In genomic region chr1:77682442-77683141, GRCh38 we compare ENCODE assay signal across 1 cellular context.
TF ChIP-seq lines count a peak whose summit lies in the region.

Gene ZZZ3, minus strand, starts transcription at chr1:77682658. Its CDS starts 49,304 bp downstream, at chr1:77633354.

TF ChIP-seq in K562, 482 proteins besides CTCF, POLR2A, EP300 and RAD21 (continued from another document and continues in another):
- TF ChIP-seq ZNF224 (CRISPR knock-in tag; IDR thresholded peaks at IDR 0.05): 0 out of 2 replicates have a peak, but pooled peaks have one; percentile 19
- no peak for TF ChIP-seq RBM34 (IDR thresholded peaks at IDR 0.05; ENCODE audit: borderline replicate concordance, insufficient read depth, low read length)
- TF ChIP-seq ZNF589 (CRISPR knock-in tag; IDR thresholded peaks at IDR 0.05; ENCODE audit: low read depth): 0 out of 2 replicates have a peak, but pooled peaks have one; percentile 53
- TF ChIP-seq, protein P1, sequence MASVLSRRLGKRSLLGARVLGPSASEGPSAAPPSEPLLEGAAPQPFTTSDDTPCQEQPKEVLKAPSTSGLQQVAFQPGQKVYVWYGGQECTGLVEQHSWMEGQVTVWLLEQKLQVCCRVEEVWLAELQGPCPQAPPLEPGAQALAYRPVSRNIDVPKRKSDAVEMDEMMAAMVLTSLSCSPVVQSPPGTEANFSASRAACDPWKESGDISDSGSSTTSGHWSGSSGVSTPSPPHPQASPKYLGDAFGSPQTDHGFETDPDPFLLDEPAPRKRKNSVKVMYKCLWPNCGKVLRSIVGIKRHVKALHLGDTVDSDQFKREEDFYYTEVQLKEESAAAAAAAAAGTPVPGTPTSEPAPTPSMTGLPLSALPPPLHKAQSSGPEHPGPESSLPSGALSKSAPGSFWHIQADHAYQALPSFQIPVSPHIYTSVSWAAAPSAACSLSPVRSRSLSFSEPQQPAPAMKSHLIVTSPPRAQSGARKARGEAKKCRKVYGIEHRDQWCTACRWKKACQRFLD (CRISPR knock-in tag; IDR thresholded peaks at IDR 0.05): peak; percentile 76; the same call in 1 of the 2 replicates
- peak; percentile 80; the same call in 1 of the 2 replicates for TF ChIP-seq ZNF766 (CRISPR knock-in tag; conservative IDR thresholded peaks at IDR 0.05)
- TF ChIP-seq RBFOX2 (IDR thresholded peaks at IDR 0.05; ENCODE audit: low read depth, low read length): peak; percentile 70
- TF ChIP-seq SP1 (CRISPR knock-in tag; IDR thresholded peaks at IDR 0.05): peak; percentile 58; the same call in 1 of the 2 replicates
- TF ChIP-seq, protein P2, sequence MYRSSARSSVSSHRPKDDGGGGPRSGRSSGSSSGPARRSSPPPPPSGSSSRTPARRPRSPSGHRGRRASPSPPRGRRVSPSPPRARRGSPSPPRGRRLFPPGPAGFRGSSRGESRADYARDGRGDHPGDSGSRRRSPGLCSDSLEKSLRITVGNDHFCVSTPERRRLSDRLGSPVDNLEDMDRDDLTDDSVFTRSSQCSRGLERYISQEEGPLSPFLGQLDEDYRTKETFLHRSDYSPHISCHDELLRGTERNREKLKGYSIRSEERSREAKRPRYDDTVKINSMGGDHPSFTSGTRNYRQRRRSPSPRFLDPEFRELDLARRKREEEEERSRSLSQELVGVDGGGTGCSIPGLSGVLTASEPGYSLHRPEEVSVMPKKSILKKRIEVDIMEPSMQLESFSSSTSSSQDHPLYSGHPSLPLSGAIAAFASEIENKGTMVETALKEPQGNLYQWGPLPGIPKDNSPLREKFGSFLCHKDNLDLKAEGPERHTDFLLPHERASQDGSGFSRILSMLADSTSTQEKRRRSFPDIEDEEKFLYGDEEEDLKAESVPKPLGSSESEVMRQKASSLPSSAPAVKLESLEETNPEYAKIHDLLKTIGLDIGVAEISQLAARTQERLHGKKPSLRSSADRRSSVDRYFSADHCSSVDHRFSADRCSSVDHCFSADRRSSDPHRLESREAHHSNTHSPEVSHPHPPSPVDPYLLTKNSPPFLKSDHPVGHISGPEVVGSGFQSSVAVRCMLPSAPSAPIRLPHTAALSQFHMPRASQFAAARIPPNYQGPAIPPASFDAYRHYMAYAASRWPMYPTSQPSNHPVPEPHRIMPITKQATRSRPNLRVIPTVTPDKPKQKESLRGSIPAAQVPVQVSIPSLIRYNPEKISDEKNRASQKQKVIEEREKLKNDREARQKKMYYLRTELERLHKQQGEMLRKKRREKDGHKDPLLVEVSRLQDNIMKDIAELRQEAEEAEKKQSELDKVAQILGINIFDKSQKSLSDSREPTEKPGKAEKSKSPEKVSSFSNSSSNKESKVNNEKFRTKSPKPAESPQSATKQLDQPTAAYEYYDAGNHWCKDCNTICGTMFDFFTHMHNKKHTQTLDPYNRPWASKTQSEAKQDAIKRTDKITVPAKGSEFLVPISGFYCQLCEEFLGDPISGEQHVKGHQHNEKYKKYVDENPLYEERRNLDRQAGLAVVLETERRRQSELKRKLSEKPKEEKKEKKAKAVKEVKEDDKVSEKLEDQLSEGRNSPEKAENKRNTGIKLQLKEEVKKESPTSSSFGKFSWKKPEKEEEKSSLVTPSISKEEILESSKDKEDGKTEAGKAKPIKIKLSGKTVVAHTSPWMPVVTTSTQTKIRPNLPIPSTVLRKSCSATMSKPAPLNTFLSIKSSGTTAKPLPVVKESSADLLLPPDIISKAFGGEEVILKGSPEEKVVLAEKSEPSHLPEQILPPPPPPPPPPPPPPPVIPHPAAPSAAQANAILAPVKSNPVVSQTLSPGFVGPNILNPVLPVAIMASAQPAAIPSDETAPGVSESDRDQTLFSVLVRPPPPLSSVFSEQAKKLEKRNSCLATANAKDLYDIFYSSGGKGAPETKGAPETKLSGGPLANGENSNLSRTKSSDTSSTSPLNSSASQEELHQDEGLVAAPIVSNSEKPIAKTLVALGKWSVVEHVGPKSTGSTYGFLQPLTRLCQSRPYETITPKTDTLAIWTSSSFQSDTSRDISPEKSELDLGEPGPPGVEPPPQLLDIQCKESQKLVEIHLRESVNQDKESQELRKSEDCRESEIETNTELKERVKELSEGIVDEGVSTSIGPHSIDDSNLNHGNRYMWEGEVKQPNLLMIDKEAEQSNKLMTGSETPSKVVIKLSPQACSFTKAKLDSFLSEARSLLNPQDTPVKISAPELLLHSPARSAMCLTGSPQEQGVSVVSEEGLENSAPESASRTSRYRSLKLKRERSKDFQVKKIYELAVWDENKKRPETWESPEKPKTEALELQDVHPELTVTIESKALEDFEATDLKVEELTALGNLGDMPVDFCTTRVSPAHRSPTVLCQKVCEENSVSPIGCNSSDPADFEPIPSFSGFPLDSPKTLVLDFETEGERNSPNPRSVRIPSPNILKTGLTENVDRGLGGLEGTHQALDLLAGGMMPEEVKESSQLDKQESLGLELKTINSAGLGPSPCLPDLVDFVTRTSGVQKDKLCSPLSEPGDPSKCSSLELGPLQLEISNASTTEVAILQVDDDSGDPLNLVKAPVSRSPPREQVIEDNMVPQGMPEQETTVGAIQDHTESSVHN (IDR thresholded peaks at IDR 0.05; ENCODE audit: borderline replicate concordance in 1 of 2, low read depth in 1 of 2): no peak
- TF ChIP-seq ZBTB1 (CRISPR knock-in tag; IDR thresholded peaks at IDR 0.05; ENCODE audit: borderline replicate concordance, low read depth): no peak
- no peak for TF ChIP-seq GTF2A2 (tag; IDR thresholded peaks at IDR 0.05)
- TF ChIP-seq LCOR (CRISPR knock-in tag; IDR thresholded peaks at IDR 0.05): peak; percentile 89; the same call in 1 of the 2 replicates
- peak; percentile 83 for TF ChIP-seq HDAC3 (IDR thresholded peaks at IDR 0.05; ENCODE audit: borderline replicate concordance, partially characterized antibody)
- TF ChIP-seq TAF1 (IDR thresholded peaks at IDR 0.05; ENCODE audit: control insufficient read depth, extremely low read depth, insufficient read depth, low read length, severe bottlenecking): peak; percentile 86
- TF ChIP-seq TBP (optimal IDR thresholded peaks at IDR 0.05; ENCODE audit: low read depth, low read length): peak; percentile 88
- peak; percentile 22; the same call in 1 of the 2 replicates for TF ChIP-seq RB1 (IDR thresholded peaks at IDR 0.05; ENCODE audit: low read depth)
- TF ChIP-seq ZNF699 (CRISPR knock-in tag; IDR thresholded peaks at IDR 0.05; ENCODE audit: insufficient replicate concordance): no peak
- TF ChIP-seq CBX8 (IDR thresholded peaks at IDR 0.05; ENCODE audit: borderline replicate concordance, extremely low read depth, low read depth, low read length, poor library complexity, severe bottlenecking): no peak
- TF ChIP-seq ATF1 (CRISPR knock-in tag; IDR thresholded peaks at IDR 0.05): no peak
- peak; percentile 30; the same call in 1 of the 2 replicates for TF ChIP-seq ATF1 (tag; IDR thresholded peaks at IDR 0.05)
- peak; percentile 99 for TF ChIP-seq CHD2 (IDR thresholded peaks at IDR 0.05; ENCODE audit: low read depth, low read length)
- peak; percentile 80; the same call in 1 of the 2 replicates for TF ChIP-seq HEY1 (CRISPR knock-in tag; IDR thresholded peaks at IDR 0.05; ENCODE audit: borderline replicate concordance)
- peak; percentile 58; the same call in 1 of the 2 replicates for TF ChIP-seq MTA3 (IDR thresholded peaks at IDR 0.05; ENCODE audit: borderline replicate concordance)
- TF ChIP-seq MAFF (IDR thresholded peaks at IDR 0.05; ENCODE audit: low read length): peak; percentile 84; the same call in 1 of the 2 replicates
- TF ChIP-seq HNRNPH1 (optimal IDR thresholded peaks at IDR 0.05; ENCODE audit: low read depth, low read length): no peak
- TF ChIP-seq RBM15 (IDR thresholded peaks at IDR 0.05; ENCODE audit: insufficient read depth, low read length): no peak
- peak; percentile 54; the same call in 1 of the 2 replicates for TF ChIP-seq ZBED1 (IDR thresholded peaks at IDR 0.05)
- TF ChIP-seq AFF1 (IDR thresholded peaks at IDR 0.05; ENCODE audit: low read depth in 1 of 2, partially characterized antibody in 2 of 2): peak in 1 of 2 experiments; percentile 83
- TF ChIP-seq BCOR (IDR thresholded peaks at IDR 0.05): no peak
- TF ChIP-seq ATF4 (CRISPR knock-in tag; IDR thresholded peaks at IDR 0.05): peak; percentile 42; the same call in 1 of the 2 replicates
- no peak for TF ChIP-seq ESRRA (IDR thresholded peaks at IDR 0.05; ENCODE audit: borderline replicate concordance, low read depth)
- no peak for TF ChIP-seq ZSCAN32 (CRISPR knock-in tag; IDR thresholded peaks at IDR 0.05)
- TF ChIP-seq HNRNPL (IDR thresholded peaks at IDR 0.05; ENCODE audit: low read depth, low read length): no peak
- TF ChIP-seq BHLHE40 (IDR thresholded peaks at IDR 0.05; ENCODE audit: low read length): peak; percentile 95
- TF ChIP-seq NKRF (IDR thresholded peaks at IDR 0.05; ENCODE audit: borderline replicate concordance): peak; percentile 68; the same call in 1 of the 2 replicates
- TF ChIP-seq, protein P3, sequence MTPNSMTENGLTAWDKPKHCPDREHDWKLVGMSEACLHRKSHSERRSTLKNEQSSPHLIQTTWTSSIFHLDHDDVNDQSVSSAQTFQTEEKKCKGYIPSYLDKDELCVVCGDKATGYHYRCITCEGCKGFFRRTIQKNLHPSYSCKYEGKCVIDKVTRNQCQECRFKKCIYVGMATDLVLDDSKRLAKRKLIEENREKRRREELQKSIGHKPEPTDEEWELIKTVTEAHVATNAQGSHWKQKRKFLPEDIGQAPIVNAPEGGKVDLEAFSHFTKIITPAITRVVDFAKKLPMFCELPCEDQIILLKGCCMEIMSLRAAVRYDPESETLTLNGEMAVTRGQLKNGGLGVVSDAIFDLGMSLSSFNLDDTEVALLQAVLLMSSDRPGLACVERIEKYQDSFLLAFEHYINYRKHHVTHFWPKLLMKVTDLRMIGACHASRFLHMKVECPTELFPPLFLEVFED (CRISPR knock-in tag; conservative IDR thresholded peaks at IDR 0.05): peak; percentile 24; the same call in 1 of the 2 replicates
- no peak for TF ChIP-seq POLR2AphosphoS2 (IDR thresholded peaks at IDR 0.05; ENCODE audit: low read length)
- peak; percentile 98 for TF ChIP-seq VEZF1 (CRISPR knock-in tag; IDR thresholded peaks at IDR 0.05)
- TF ChIP-seq KAT7 (CRISPR knock-in tag; IDR thresholded peaks at IDR 0.05; ENCODE audit: borderline replicate concordance): peak; percentile 87; the same call in 1 of the 2 replicates
- 0 out of 2 replicates have a peak, but pooled peaks have one; percentile 6 for TF ChIP-seq ETV1 (tag; conservative IDR thresholded peaks at IDR 0.05; ENCODE audit: low read depth)
